14 cellular contexts compared by ENCODE assay signal in genomic region chr11:102410382-102410784, GRCh38. TPM values are rescaled to one million over a fixed set of nuclear protein-coding genes. Genes with fewer than 3 reads are reported as not detected.
DNase-seq lines count a peak whose midpoint lies in the region; ATAC-seq, FAIRE-seq and TF ChIP-seq lines count a peak whose summit lies in the region.
"Had no signal": no experiment of that assay in that cellular context is flagged by ENCODE, and none has a peak within 500 bp of the region (broad histone marks: within the 10 kb centered on the region; RNA-seq: fewer than 3 reads in every experiment).

No MANE protein-coding gene starts in this region.

- H3K27ac ChIP-seq in HepG2 (ENCODE audit: extremely low read length, insufficient read depth, low read length), result no peak overlapping the region
- no peak overlapping the region for H3K27ac ChIP-seq in esophagus squamous epithelium
- H3K27ac ChIP-seq: epithelial cell of prostate, SK-N-MC, testis had no signal

- no peak for TF ChIP-seq EP300 in HepG2 (IDR thresholded peaks at IDR 0.05; ENCODE audit: low read depth in 2 of 2, low read length in 2 of 2)
- TF ChIP-seq EP300 in HepG2 (CRISPR knock-in tag; IDR thresholded peaks at IDR 0.05; ENCODE audit: borderline replicate concordance), result no peak

- no TSS peak for BruUV-seq in HepG2 (replicated peaks; lab: Mats Ljungman, UMichigan)

- CTCF ChIA-PET in HepG2 (lab: Yijun Ruan, JAX; ENCODE audit: low intra/inter-chr PET ratio, low total read pairs), result no interaction called here

- POLR2A ChIA-PET in HepG2 (lab: Yijun Ruan, JAX), result no interaction called here

- no peak overlapping the region for H3K4me2 ChIP-seq in HepG2 (ENCODE audit: low read depth, low read length)

- no peak overlapping the region for H3K9ac ChIP-seq in HepG2 (ENCODE audit: insufficient read depth, low read depth, low read length)

- H3K27me3 ChIP-seq in HepG2 (ENCODE audit: control insufficient read depth in 1 of 2, insufficient read depth in 2 of 2, low read length in 2 of 2), result no peaks in the 10 kb centered on the region
- no peaks in the 10 kb centered on the region for H3K27me3 ChIP-seq in esophagus squamous epithelium
- H3K27me3 ChIP-seq: testis had no signal

- DNase-seq in AG08395 (ENCODE audit: low spot score), result peak; percentile 49
- DNase-seq in GM03348 (ENCODE audit: low spot score), result peak; percentile 27
- DNase-seq in astrocyte of the spinal cord (ENCODE audit: low read depth, low spot score), result peak; percentile 37
- no peak for DNase-seq in HepG2 (ENCODE audit: low spot score)
- DNase-seq in esophagus squamous epithelium (lab: John Stamatoyannopoulos, UW), result no peak
- DNase-seq in OCI-M2 (lab: John Stamatoyannopoulos, UW; ENCODE audit: unreplicated experiment), result no peak
- DNase-seq: activated CD4-positive, alpha-beta T cell treated with anti-CD3 and anti-CD28 coated beads, Interleukin-2, amount 10 ng/mL, durations not matched to agents 7 days and 5 days; NCI-H446; posterior cingulate gyrus; testis had no signal

- in situ Hi-C loops in astrocyte of the spinal cord (cut with HindIII; ENCODE audit: low sequenced_read_pairs), result no loop called here
- in situ Hi-C loops in HepG2 (cut with HindIII; ENCODE audit: extremely low pct_ligation_motif_present, low pct_unique_long_range_greater_than_20kb), result no loop called here

- no peaks in the 10 kb centered on the region for H3K9me3 ChIP-seq in HepG2 (ENCODE audit: low read length)
- H3K9me3 ChIP-seq in esophagus squamous epithelium, result no peaks in the 10 kb centered on the region
- H3K9me3 ChIP-seq: testis had no signal

- 89% methylated on average over 5 of the region's 5 CpGs for WGBS in HepG2 (ENCODE audit: low lambda C conversion rate)
- WGBS in esophagus squamous epithelium, 2 donors, result 77 to 78% methylated on average over 5 of the region's 5 CpGs

- TF ChIP-seq CTCF in astrocyte of the spinal cord (IDR thresholded peaks at IDR 0.05; ENCODE audit: low read depth, low read length) (no peak), HepG2 (CRISPR knock-in tag; IDR thresholded peaks at IDR 0.05) (no peak), esophagus squamous epithelium (IDR thresholded peaks at IDR 0.05) (no peak)

- peaks cover 99% of the 10 kb centered on the region for H4K20me1 ChIP-seq in HepG2 (ENCODE audit: insufficient read depth, low read length)

- H3K36me3 ChIP-seq in HepG2 (replicated peaks in 1 of 2; ENCODE audit: control insufficient read depth in 1 of 2, insufficient read depth in 2 of 2, low read length in 2 of 2), result peaks cover 22 to 52% of the 10 kb centered on the region in 2 experiments
- H3K36me3 ChIP-seq in esophagus squamous epithelium, result peaks cover 0 to 14% (median 0%) of the 10 kb centered on the region in 3 donors

- no peak for FAIRE-seq in HepG2 (lab: Jason Lieb, UNC)

- H3K4me1 ChIP-seq in HepG2 (ENCODE audit: insufficient read depth, low read length) (peaks cover 61% of the 10 kb centered on the region), esophagus squamous epithelium (peaks cover 3 to 18% (median 5%) of the 10 kb centered on the region in 3 donors)
- H3K4me1 ChIP-seq: testis had no signal

- H3K4me3 ChIP-seq in astrocyte of the spinal cord (ENCODE audit: low read depth, low read length) (no peak overlapping the region), HepG2 (replicated peaks in 1 of 3; ENCODE audit: insufficient read depth in 1 of 3, low read depth in 2 of 3, low read length in 3 of 3) (no peak overlapping the region), esophagus squamous epithelium (no peak overlapping the region)
- H3K4me3 ChIP-seq: SK-N-MC, testis had no signal

- H3K79me2 ChIP-seq in HepG2 (ENCODE audit: insufficient read depth, low read length), result peaks cover 98% of the 10 kb centered on the region

- H2AFZ ChIP-seq in HepG2 (ENCODE audit: low read length), result no peak overlapping the region

- no peak for TF ChIP-seq POLR2A in HepG2 (IDR thresholded peaks at IDR 0.05; ENCODE audit: insufficient read depth in 1 of 2, low read depth in 2 of 2, low read length in 2 of 2)
- TF ChIP-seq POLR2A in esophagus squamous epithelium (IDR thresholded peaks at IDR 0.05), result no peak

- no peak for TF ChIP-seq RAD21 in HepG2 (CRISPR knock-in tag; IDR thresholded peaks at IDR 0.05)

- ATAC-seq in HepG2, result no peak; the same call in 2 of the 3 replicates
- ATAC-seq in GM18517 (IDR thresholded peaks at IDR 0.05; ENCODE audit: unreplicated experiment), result no peak
- ATAC-seq in HG02870 (IDR thresholded peaks at IDR 0.05; ENCODE audit: unreplicated experiment), result no peak

- intact Hi-C loops in HepG2 (cut with micrococcal nuclease; ENCODE audit: unreplicated experiment), result loop anchor here (5.0 kb wide), 1 partner anchor 37 kb away; no protein-coding TSS in a partner anchor
- intact Hi-C loops in esophagus squamous epithelium (cut with DNase I), result no loop called here

TF ChIP-seq in HepG2, 621 proteins besides CTCF, POLR2A, EP300 and RAD21:
- TF ChIP-seq ZNF776 (CRISPR knock-in tag; IDR thresholded peaks at IDR 0.05) (no peak), RBM22 (optimal IDR thresholded peaks at IDR 0.05; ENCODE audit: low read length) (peak; percentile 88), AGO2 (optimal IDR thresholded peaks at IDR 0.05; ENCODE audit: low read depth, low read length) (no peak)
TF ChIP-seq in HepG2: peak in this region for 1.

RNA-seq across cellular contexts. Expression of gene TMEM123, which starts 42.2 kb away (rescaled TPM):
- total RNA-seq in HepG2 (2016; rRNA removed; fragmentation: Illumina TruSeq; extraction: Trizol) (265 and 365 TPM in 2 replicates), esophagus squamous epithelium (100 to 1,000 TPM in 3 of 4 donors, 10 to 100 TPM in 1; 53.2 to 152 (median 128) TPM)
- total RNA-seq in HepG2 (2016; cell fraction: cytosol; rRNA removed; fragmentation: Illumina TruSeq; extraction: Trizol; ENCODE audit: low read depth), result 106 and 111 TPM in 2 replicates
- total RNA-seq in HepG2 (2016; cell fraction: insoluble cytoplasmic fraction; rRNA removed; fragmentation: Illumina TruSeq; extraction: Trizol), result 253 and 367 TPM in 2 replicates
- total RNA-seq in HepG2 (2016; cell fraction: membrane; rRNA removed; fragmentation: Illumina TruSeq; extraction: Trizol), result 267 and 271 TPM in 2 replicates
- total RNA-seq in HepG2 (2016; cell fraction: nucleus; rRNA removed; fragmentation: Illumina TruSeq; extraction: Trizol), result 271 and 302 TPM in 2 replicates
- 2,108 and 2,761 TPM in 2 replicates for polyA plus RNA-seq in HepG2 (2011; rRNA removed)
- polyA plus RNA-seq in HepG2 (2011; cell fraction: cytosol; rRNA removed), result 1,026 and 1,553 TPM in 2 replicates
- polyA plus RNA-seq in HepG2 (2011; cell fraction: nucleus; rRNA removed), result 209 and 224 TPM in 2 replicates
- polyA plus RNA-seq in HepG2 (2012), result 787 and 938 TPM in 2 replicates
- 159 and 182 TPM in 2 replicates for polyA plus RNA-seq in HepG2 (2016; cell fraction: cytosol; fragmentation: Illumina TruSeq; extraction: Trizol; ENCODE audit: low read depth)
- 316 and 330 TPM in 2 replicates for polyA plus RNA-seq in HepG2 (2016; cell fraction: insoluble cytoplasmic fraction; fragmentation: Illumina TruSeq; extraction: Trizol; ENCODE audit: low read depth)
- 230 and 256 TPM in 2 replicates for polyA plus RNA-seq in HepG2 (2016; cell fraction: membrane; fragmentation: Illumina TruSeq; extraction: Trizol; ENCODE audit: low read depth)
- 368 and 391 TPM in 2 replicates for polyA plus RNA-seq in HepG2 (2016; cell fraction: nucleus; fragmentation: Illumina TruSeq; extraction: Trizol; ENCODE audit: insufficient read depth, low read depth)
- 117 and 454 TPM in 2 replicates for polyA minus RNA-seq in HepG2 (2011; rRNA and poly(A)+ RNA removed; ENCODE audit: low replicate concordance)
- polyA minus RNA-seq in HepG2 (2011; cell fraction: cytosol; rRNA and poly(A)+ RNA removed), result 1,086 and 1,277 TPM in 2 replicates
- 441 and 760 TPM in 2 replicates for polyA minus RNA-seq in HepG2 (2011; cell fraction: nucleus; rRNA and poly(A)+ RNA removed)

Comparison
In these comparisons a context has a peak if more than half of its experiments do, and no peak if none do; other contexts are left out.
1. DNase-seq: peak in AG08395 (single experiment), GM03348 (single experiment) and astrocyte of the spinal cord (single experiment); none in HepG2 (single experiment), esophagus squamous epithelium (single experiment) and OCI-M2 (single experiment).